In genomic region chr6:2749972-2750600, GRCh38 we compare ENCODE assay signal across 8 cellular contexts. TPM values are rescaled to one million over a fixed set of nuclear protein-coding genes. Genes with fewer than 3 reads are reported as not detected.
DNase-seq lines count a peak whose midpoint lies in the region; ATAC-seq lines count a peak whose summit lies in the region.

No MANE protein-coding gene starts in this region.

- no peaks in the 10 kb centered on the region for H3K9me3 ChIP-seq in CD4-positive, alpha-beta memory T cell (ENCODE audit: control insufficient read depth in 1 of 2, low read length in 2 of 2)

- no peaks in the 10 kb centered on the region for H3K9me3 Mint-ChIP-seq in CD4-positive, alpha-beta memory T cell

- H3K4me3 Mint-ChIP-seq in CD4-positive, alpha-beta memory T cell, result no peak overlapping the region

- H3K36me3 Mint-ChIP-seq in CD4-positive, alpha-beta memory T cell, result no peaks in the 10 kb centered on the region

- no peaks in the 10 kb centered on the region for H3K4me1 ChIP-seq in CD4-positive, alpha-beta memory T cell (ENCODE audit: insufficient read depth, low read length)

- H3K27me3 ChIP-seq in CD4-positive, alpha-beta memory T cell (ENCODE audit: insufficient read depth, low read length), result peaks cover 7% of the 10 kb centered on the region

- H3K27ac Mint-ChIP-seq in CD4-positive, alpha-beta memory T cell, result peak overlapping the region in 1 of 7 donors; percentile 35

- POLR2A ChIA-PET in CD4-positive, alpha-beta memory T cell (lab: Charles Lee; ENCODE audit: partially characterized antibody), result interaction anchor here (1.2 kb wide), 1 partner anchor 13 kb away, joined by 6 read pairs; no protein-coding TSS in a partner anchor

- peak; percentile 52 to 63 (median 56) for DNase-seq in CD4-positive, alpha-beta memory T cell
- peak; percentile 27 for DNase-seq in HuH-7.5 (ENCODE audit: low spot score)
- peak; percentile 68 for DNase-seq in SK-N-DZ (ENCODE audit: low spot score)
- peak; percentile 69 for DNase-seq in activated naive CD4-positive, alpha-beta T cell treated with anti-CD3 and anti-CD28 coated beads, Interleukin-2, amount 50 U/mL, for 16 hours
- DNase-seq in Right ventricle myocardium superior, result peak; percentile 60
- DNase-seq in retina, result peak; percentile 75
- no peak for DNase-seq in islet precursor cell

- CTCF ChIA-PET in CD4-positive, alpha-beta memory T cell (lab: Charles Lee; ENCODE audit: partially characterized antibody), result interaction anchor here (0.9 to 4.4 kb wide), 17 partner anchors 9 to 1171 kb away, joined by 3 to 83 read pairs (median 5); partner anchors contain the start of genes SERPINB1 and WRNIP1

- peak; percentile 73 for ATAC-seq in Right ventricle myocardium superior (ENCODE audit: poor library complexity)
- no peak for ATAC-seq in HG03135 (IDR thresholded peaks at IDR 0.05; ENCODE audit: unreplicated experiment)

- H3K4me3 ChIP-seq in CD4-positive, alpha-beta memory T cell (ENCODE audit: low read length in 2 of 2), result no peak overlapping the region

- H3K4me1 Mint-ChIP-seq in CD4-positive, alpha-beta memory T cell, result peaks cover 0 to 2% (median under 1%) of the 10 kb centered on the region in 4 donors

- H3K36me3 ChIP-seq in CD4-positive, alpha-beta memory T cell (ENCODE audit: insufficient read depth, low read length), result no peaks in the 10 kb centered on the region

- H3K27ac ChIP-seq in CD4-positive, alpha-beta memory T cell (ENCODE audit: low read depth, low read length), result no peak overlapping the region

- peaks cover 13 to 21% of the 10 kb centered on the region in 2 donors for H3K27me3 Mint-ChIP-seq in CD4-positive, alpha-beta memory T cell

- intact Hi-C loops in CD4-positive, alpha-beta memory T cell (cut with micrococcal nuclease), result loop anchor here (1.0 kb wide), 3 partner anchors 11 to 1154 kb away; no protein-coding TSS in a partner anchor
- intact Hi-C loops in Right ventricle myocardium superior (cut with DNase I), result no loop called here

RNA-seq across cellular contexts. Expression of gene MYLK4, which starts 0.6 kb away (rescaled TPM):
- under 1 TPM; 0.38 to 0.42 TPM for total RNA-seq in CD4-positive, alpha-beta memory T cell
- under 1 TPM; 0.04 to 0.24 TPM for polyA plus RNA-seq in CD4-positive, alpha-beta memory T cell
- polyA plus RNA-seq in SK-N-DZ (2014; cell fraction: cytosol; rRNA removed), result 0.05 TPM in 1 of 2 replicates, not detected in the other
- polyA plus RNA-seq in SK-N-DZ (2014; cell fraction: nucleus; rRNA removed), result 0.04 and 0.10 TPM in 2 replicates
- total RNA-seq in Right ventricle myocardium superior, result 1.4 TPM

RNA-seq across cellular contexts. Expression of gene WRNIP1, which starts 15.1 kb away (rescaled TPM):
- 10 to 100 TPM; 41.1 to 42.7 TPM for total RNA-seq in CD4-positive, alpha-beta memory T cell
- polyA plus RNA-seq in CD4-positive, alpha-beta memory T cell, result 10 to 100 TPM; 27.3 to 54.1 TPM
- 60.5 and 67.2 TPM in 2 replicates for polyA plus RNA-seq in SK-N-DZ (2014; cell fraction: cytosol; rRNA removed)
- 59.5 and 73.1 TPM in 2 replicates for polyA plus RNA-seq in SK-N-DZ (2014; cell fraction: nucleus; rRNA removed)
- total RNA-seq in Right ventricle myocardium superior, result 39.8 TPM
